In the genomic region with DNA sequence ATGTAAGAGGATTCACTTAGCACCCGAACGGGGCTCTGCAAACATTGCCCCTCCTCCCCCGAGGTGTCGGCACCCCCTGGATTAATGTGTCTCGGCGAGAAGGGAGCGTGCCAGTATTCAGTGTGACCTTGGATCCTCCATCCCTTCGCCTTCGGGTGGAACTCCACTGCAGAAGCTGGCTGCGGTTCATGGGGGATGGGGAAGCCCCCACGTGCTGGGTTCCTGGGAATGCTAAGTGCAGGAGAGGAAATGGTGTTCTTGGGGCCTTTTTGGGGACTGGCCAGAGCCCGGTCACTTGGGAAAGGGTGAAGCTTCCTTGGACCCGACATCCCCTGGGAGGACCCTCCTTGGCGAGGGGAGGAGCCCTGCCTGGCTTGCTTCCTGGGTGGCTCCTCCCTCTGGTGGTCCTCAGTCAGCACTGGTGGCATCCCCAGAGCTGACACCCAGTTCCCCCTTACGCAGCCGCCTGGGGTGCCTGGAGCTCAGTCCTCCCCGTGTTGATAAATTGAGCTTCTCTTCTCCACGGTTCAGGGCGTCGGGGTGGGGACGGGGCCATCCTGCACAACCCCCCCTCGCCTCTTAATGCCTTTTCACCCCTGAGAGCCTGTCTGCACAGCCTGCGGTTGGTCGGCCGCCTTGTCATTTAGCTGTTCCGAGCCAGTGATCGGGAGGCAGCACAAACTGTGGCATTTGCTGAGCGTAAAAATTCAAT, we compare ENCODE assay signal across 12 cellular contexts. TPM values are rescaled to one million over a fixed set of nuclear protein-coding genes. Genes with fewer than 3 reads are reported as not detected.
DNase-seq lines count a peak whose midpoint lies in the region; ATAC-seq, FAIRE-seq and TF ChIP-seq lines count a peak whose summit lies in the region.
"Had no signal": no experiment of that assay in that cellular context is flagged by ENCODE, and none has a peak within 500 bp of the region (broad histone marks: within the 10 kb centered on the region; RNA-seq: fewer than 3 reads in every experiment).

No MANE protein-coding gene starts in this region.

- peak overlapping the region; percentile 13 for H3K27ac Mint-ChIP-seq in CD8-positive, alpha-beta T cell
- H3K27ac Mint-ChIP-seq in neural crest cell (ENCODE audit: unreplicated experiment) = no peak overlapping the region
- H3K27ac Mint-ChIP-seq: activated naive CD4-positive, alpha-beta T cell treated with anti-CD3 and anti-CD28 coated beads for 36 hours; CD4-positive, alpha-beta T cell had no signal

- H3K4me1 ChIP-seq in CD8-positive, alpha-beta T cell (ENCODE audit: insufficient read depth, low read length) = peaks cover 26% of the 10 kb centered on the region
- H3K4me1 ChIP-seq in IMR-90 (ENCODE audit: control insufficient read depth, insufficient read depth, low read length) = peaks cover 47% of the 10 kb centered on the region
- peaks cover 32 to 84% (median 80%) of the 10 kb centered on the region in 4 experiments for H3K4me1 ChIP-seq in H1 (replicated peaks in 1 of 4; ENCODE audit: control insufficient read depth in 3 of 4, insufficient read depth in 4 of 4, low read length in 3 of 4)

- H4K20me1 ChIP-seq in IMR-90 (ENCODE audit: insufficient read depth, low read length) (peaks cover 58% of the 10 kb centered on the region), H1 (replicated peaks in 1 of 2; ENCODE audit: control insufficient read depth in 1 of 2, insufficient read depth in 2 of 2, low read length in 2 of 2) (peaks cover 2 to 3% of the 10 kb centered on the region in 2 experiments)

- no peak for ATAC-seq in CD8-positive, alpha-beta T cell
- ATAC-seq in IMR-90 (ENCODE audit: low read depth) (no peak), GM19324 (IDR thresholded peaks at IDR 0.05; ENCODE audit: low FRiP score, unreplicated experiment) (no peak)

- 29% methylated on average over 6 of the region's 28 CpGs; no CpG with 5 or more reads in 1 of the 2 experiments for WGBS in IMR-90 (ENCODE audit: extremely low coverage in 2 of 2, insufficient read length in 1 of 2), 2 experiments
- 76% methylated on average over 27 of the region's 28 CpGs; no CpG with 5 or more reads in 1 of the 2 experiments for WGBS in H1 (ENCODE audit: extremely low coverage in 1 of 2, insufficient coverage in 1 of 2, insufficient read length in 1 of 2, insufficient replicate concordance in 2 of 2, low coverage in 1 of 2, low lambda C conversion rate in 2 of 2, missing lambda C conversion rate in 1 of 2), 2 experiments

- dilution Hi-C loops in IMR-90 (cut with HindIII; ENCODE audit: low sequenced_read_pairs, unreplicated experiment) = no loop called here

- TF ChIP-seq POLR2A in IMR-90 (IDR thresholded peaks at IDR 0.05; ENCODE audit: low read depth, low read length) = no peak
- TF ChIP-seq POLR2A in H1 (IDR thresholded peaks at IDR 0.05; ENCODE audit: control extremely low read depth in 1 of 2, low read depth in 2 of 2, low read length in 2 of 2) = no peak

- in situ Hi-C loops in IMR-90 (cut with MboI; ENCODE audit: low sequenced_read_pairs) = no loop called here

- peak overlapping the region; percentile 89 for H3K4ac ChIP-seq in IMR-90 (ENCODE audit: low read depth, low read length)
- no peak overlapping the region for H3K4ac ChIP-seq in H1 (replicated peaks; ENCODE audit: insufficient read length, low read depth, low read length)

- peaks cover 30 to 90% of the 10 kb centered on the region in 2 experiments for H3K79me1 ChIP-seq in IMR-90 (ENCODE audit: low read depth in 1 of 2, low read length in 2 of 2)
- H3K79me1 ChIP-seq in H1 (ENCODE audit: low read depth, low read length) = peaks cover 15% of the 10 kb centered on the region

- H2BK120ac ChIP-seq in IMR-90 (ENCODE audit: low read depth, low read length) (peak overlapping the region; percentile 14), H1 (replicated peaks; ENCODE audit: low read depth, low read length) (no peak overlapping the region)

- no peak for FAIRE-seq in H1 (lab: Jason Lieb, UNC)

- POLR2A ChIA-PET in CD8-positive, alpha-beta T cell (lab: Charles Lee) = no interaction called here
- POLR2A ChIA-PET in IMR-90 (lab: Charles Lee; ENCODE audit: unreplicated experiment) (no interaction called here), H1 (lab: Charles Lee; ENCODE audit: partially characterized antibody) (interaction anchor here (1.0 to 2.0 kb wide), 5 partner anchors 9 to 71 kb away, joined by 3 to 7 read pairs (median 6); a partner anchor contains a TSS), HEK293T (lab: Yijun Ruan, JAX) (interaction anchor here (0.7 kb wide), 1 partner anchor 8 kb away, joined by 4 read pairs; no protein-coding TSS in a partner anchor)

- H3K27ac ChIP-seq in CD8-positive, alpha-beta T cell (ENCODE audit: low read depth, low read length) = no peak overlapping the region
- H3K27ac ChIP-seq in IMR-90 (ENCODE audit: insufficient read depth, low read length) (no peak overlapping the region), H1 (ENCODE audit: low read depth, low read length) (no peak overlapping the region)

- intact Hi-C loops in CD8-positive, alpha-beta T cell (cut with DNase I, micrococcal nuclease) = no loop called here
- intact Hi-C loops in IMR-90 (cut with micrococcal nuclease) = no loop called here

- peak overlapping the region; percentile 34 for H3K14ac ChIP-seq in IMR-90 (replicated peaks; ENCODE audit: low read depth, low read length)
- H3K14ac ChIP-seq in H1 (ENCODE audit: insufficient read length) = no peak overlapping the region

- no peak overlapping the region for H3K4me3 Mint-ChIP-seq in CD8-positive, alpha-beta T cell
- H3K4me3 Mint-ChIP-seq in neural crest cell = peak overlapping the region; percentile 69
- H3K4me3 Mint-ChIP-seq: activated naive CD4-positive, alpha-beta T cell treated with anti-CD3 and anti-CD28 coated beads for 36 hours; CD4-positive, alpha-beta T cell had no signal

- H3K79me2 ChIP-seq in H1 (ENCODE audit: control insufficient read depth in 1 of 2, insufficient read depth in 2 of 2, low read length in 2 of 2) = peaks cover 0 to 39% of the 10 kb centered on the region in 2 experiments; a peak in 2 of 4 replicates

- BruUV-seq in IMR-90 (replicated peaks; lab: Mats Ljungman, UMichigan) = no TSS peak

- peak overlapping the region; percentile 2 for H2AFZ ChIP-seq in IMR-90 (replicated peaks; ENCODE audit: low read length, poor library complexity)
- no peak overlapping the region for H2AFZ ChIP-seq in H1 (ENCODE audit: low read length)

- TF ChIP-seq CTCF in CD8-positive, alpha-beta T cell (IDR thresholded peaks at IDR 0.05) = no peak
- TF ChIP-seq CTCF in IMR-90 (conservative IDR thresholded peaks at IDR 0.05; ENCODE audit: low read depth, low read length) (no peak), H1 (IDR thresholded peaks at IDR 0.05; ENCODE audit: control extremely low read depth in 1 of 3, insufficient read depth in 1 of 3, low read depth in 1 of 3, low read length in 3 of 3) (no peak), neural crest cell (conservative IDR thresholded peaks at IDR 0.05) (no peak)

- H2BK5ac ChIP-seq in IMR-90 (ENCODE audit: low read depth, low read length, poor library complexity, severe bottlenecking) (no peak overlapping the region), H1 (ENCODE audit: low read depth, low read length) (peak overlapping the region; percentile 73; the same call in 1 of the 2 replicates)

- peak overlapping the region; percentile 65 to 75; a peak in 3 of 4 replicates for H4K8ac ChIP-seq in IMR-90 (ENCODE audit: low read depth in 2 of 2, low read length in 2 of 2)
- H4K8ac ChIP-seq in H1 (ENCODE audit: extremely low read depth, insufficient read depth, low read length) = no peak overlapping the region

- H3K36me3 Mint-ChIP-seq in CD8-positive, alpha-beta T cell = peaks cover 6% of the 10 kb centered on the region
- no peaks in the 10 kb centered on the region for H3K36me3 Mint-ChIP-seq in neural crest cell (ENCODE audit: low read depth)

- H3K4me2 ChIP-seq in IMR-90 (ENCODE audit: low read depth, low read length) (peak overlapping the region; percentile 18; the same call in 1 of the 2 replicates), H1 (ENCODE audit: insufficient read depth in 1 of 2, low read depth in 2 of 2, low read length in 2 of 2) (peak overlapping the region in 1 of 2 experiments; percentile 7; a peak in 2 of 4 replicates)

- H2BK12ac ChIP-seq in H1 (ENCODE audit: low read depth, low read length) = peak overlapping the region; percentile 52; the same call in 1 of the 2 replicates

- H2BK15ac ChIP-seq in IMR-90 (ENCODE audit: low read depth, low read length) (no peak overlapping the region), H1 (ENCODE audit: low read length) (peak overlapping the region; percentile 72; the same call in 1 of the 2 replicates)

- H3K4me3 ChIP-seq in CD8-positive, alpha-beta T cell (ENCODE audit: low read depth, low read length) = no peak overlapping the region
- H3K4me3 ChIP-seq in IMR-90 (ENCODE audit: insufficient read depth, low read depth, low read length) (no peak overlapping the region), H1 (ENCODE audit: extremely low read depth in 1 of 4, insufficient read depth in 2 of 4, low read depth in 3 of 4, low read length in 4 of 4) (peak overlapping the region in 2 of 4 experiments; percentile 5 to 10; a peak in 2 of 8 replicates)
- H3K4me3 ChIP-seq: esophagus squamous epithelium had no signal

- H3K27me3 Mint-ChIP-seq in CD8-positive, alpha-beta T cell (ENCODE audit: low read depth) = no peaks in the 10 kb centered on the region
- H3K27me3 Mint-ChIP-seq in neural crest cell (ENCODE audit: low read depth) = peaks cover 80% of the 10 kb centered on the region
- H3K27me3 Mint-ChIP-seq: CD4-positive, alpha-beta T cell had no signal

- H2BK20ac ChIP-seq in IMR-90 (ENCODE audit: low read depth, low read length) (no peak overlapping the region; the same call in 1 of the 2 replicates), H1 (ENCODE audit: low read length) (peak overlapping the region; percentile 98)

- H3K9me1 ChIP-seq in IMR-90 (ENCODE audit: insufficient read depth, low read length) = peaks cover 10% of the 10 kb centered on the region; the same call in 1 of the 2 replicates

- no peaks in the 10 kb centered on the region for H3K9me3 ChIP-seq in CD8-positive, alpha-beta T cell (ENCODE audit: low read length)
- H3K9me3 ChIP-seq in IMR-90 (ENCODE audit: control insufficient read depth, insufficient read depth, low read length) = no peaks in the 10 kb centered on the region
- H3K9me3 ChIP-seq in H1 (ENCODE audit: insufficient read depth in 2 of 2, low read depth in 1 of 2, low read length in 1 of 2) = no peaks in the 10 kb centered on the region
- H3K9me3 ChIP-seq: esophagus squamous epithelium had no signal

- H3K23ac ChIP-seq in IMR-90 (ENCODE audit: low read depth, low read length) (peak overlapping the region; percentile 58), H1 (ENCODE audit: insufficient read length) (no peak overlapping the region)

- H2AK5ac ChIP-seq in IMR-90 (ENCODE audit: low read depth, low read length) (peak overlapping the region; percentile 43), H1 (ENCODE audit: low read depth, low read length) (peak overlapping the region; percentile 94; the same call in 1 of the 2 replicates)

- H3K27me3 ChIP-seq in CD8-positive, alpha-beta T cell (ENCODE audit: insufficient read depth, low read length) = no peaks in the 10 kb centered on the region
- H3K27me3 ChIP-seq in IMR-90 (ENCODE audit: control insufficient read depth, insufficient read depth, low read length) (no peaks in the 10 kb centered on the region), H1 (replicated peaks in 1 of 4; ENCODE audit: control insufficient read depth in 3 of 4, extremely low read depth in 1 of 4, insufficient read depth in 3 of 4, low read length in 3 of 4) (peaks cover 0 to 32% (median 24%) of the 10 kb centered on the region in 4 experiments; a peak in 5 of 7 replicates)

- no peaks in the 10 kb centered on the region for H3K36me3 ChIP-seq in CD8-positive, alpha-beta T cell (ENCODE audit: insufficient read depth, low read length)
- H3K36me3 ChIP-seq in IMR-90 (ENCODE audit: control insufficient read depth, insufficient read depth, low read length) = no peaks in the 10 kb centered on the region
- H3K36me3 ChIP-seq in H1 (ENCODE audit: control insufficient read depth in 2 of 4, insufficient read depth in 4 of 4, low read length in 3 of 4) = no peaks in the 10 kb centered on the region
- H3K36me3 ChIP-seq: esophagus squamous epithelium had no signal

- DNase-seq in CD8-positive, alpha-beta T cell = no peak
- no peak for DNase-seq in IMR-90
- DNase-seq in H1 (ENCODE audit: low read depth in 1 of 2, low spot score in 2 of 2) = no peak
- no peak for DNase-seq in neural crest cell (ENCODE audit: low read depth, low spot score)
- DNase-seq in HEK293T (ENCODE audit: extremely low spot score) = no peak
- no peak for DNase-seq in CD1c-positive myeloid dendritic cell (ENCODE audit: extremely low spot score)
- no peak for DNase-seq in Kasumi-1 (lab: John Stamatoyannopoulos, UW)
- DNase-seq: activated naive CD4-positive, alpha-beta T cell treated with anti-CD3 and anti-CD28 coated beads for 36 hours; CD4-positive, alpha-beta T cell; esophagus squamous epithelium; NCI-H1092 had no signal

- H3K18ac ChIP-seq in IMR-90 (ENCODE audit: low read depth, low read length) (no peak overlapping the region; the same call in 1 of the 2 replicates), H1 (ENCODE audit: extremely low read depth, low read length) (peak overlapping the region; percentile 82)

- no peaks in the 10 kb centered on the region for H3K23me2 ChIP-seq in H1 (ENCODE audit: low read depth, low read length)

- no peaks in the 10 kb centered on the region for H3K9me3 Mint-ChIP-seq in CD8-positive, alpha-beta T cell
- H3K9me3 Mint-ChIP-seq in neural crest cell = no peaks in the 10 kb centered on the region
- H3K9me3 Mint-ChIP-seq: activated naive CD4-positive, alpha-beta T cell treated with anti-CD3 and anti-CD28 coated beads for 36 hours; CD4-positive, alpha-beta T cell had no signal

- CTCF ChIA-PET in CD8-positive, alpha-beta T cell (lab: Charles Lee) = no interaction called here
- CTCF ChIA-PET in IMR-90 (lab: Yijun Ruan, JAX) = interaction anchor here (1.3 kb wide), 1 partner anchor 34 kb away, joined by 5 read pairs; no protein-coding TSS in a partner anchor
- CTCF ChIA-PET in H1 (lab: Charles Lee; ENCODE audit: partially characterized antibody) = interaction anchor here (0.8 to 15.6 kb wide), 16 partner anchors 8 to 166 kb away, joined by 3 to 173 read pairs (median 4); no protein-coding TSS in a partner anchor
- CTCF ChIA-PET in HEK293T (lab: Yijun Ruan, JAX) = no interaction called here

- no peak for TF ChIP-seq RAD21 in IMR-90 (IDR thresholded peaks at IDR 0.05; ENCODE audit: low read length)
- TF ChIP-seq RAD21 in H1 (IDR thresholded peaks at IDR 0.05 in 1 of 2, conservative IDR thresholded peaks at IDR 0.05 in 1 of 2; ENCODE audit: low read depth in 2 of 2, low read length in 2 of 2) = no peak

- H3K4me1 Mint-ChIP-seq in CD8-positive, alpha-beta T cell (ENCODE audit: low read depth) = peaks cover 45% of the 10 kb centered on the region
- H3K4me1 Mint-ChIP-seq in neural crest cell = peaks cover 81% of the 10 kb centered on the region

- H2AK9ac ChIP-seq in IMR-90 (replicated peaks; ENCODE audit: low read depth, low read length, poor library complexity) = peak overlapping the region; percentile 86

- H3K9ac ChIP-seq in IMR-90 (ENCODE audit: low read depth, low read length) (0 out of 2 replicates have a peak overlapping the region, but pooled peaks have one; percentile 4), H1 (replicated peaks in 1 of 4; ENCODE audit: extremely low read depth in 1 of 4, low read depth in 3 of 4, low read length in 3 of 4) (no peak overlapping the region)

- peak overlapping the region; percentile 75 for H4K91ac ChIP-seq in IMR-90 (ENCODE audit: insufficient read depth, low read depth, low read length)
- peak overlapping the region; percentile 12 for H4K91ac ChIP-seq in H1 (replicated peaks; ENCODE audit: insufficient read length, low read length)

- H4K5ac ChIP-seq in IMR-90 (ENCODE audit: low read depth, low read length) = peak overlapping the region; percentile 13; the same call in 1 of the 2 replicates
- no peak overlapping the region for H4K5ac ChIP-seq in H1 (ENCODE audit: insufficient read length, low read depth, low read length)

- TF ChIP-seq EP300 in H1 (IDR thresholded peaks at IDR 0.05; ENCODE audit: borderline replicate concordance in 1 of 2, low read depth in 2 of 2, low read length in 2 of 2) = no peak

- H3K56ac ChIP-seq in IMR-90 (ENCODE audit: extremely low read depth, insufficient read depth, low read length) (no peak overlapping the region), H1 (replicated peaks; ENCODE audit: insufficient read length, low read depth, low read length) (no peak overlapping the region)

RNA-seq across cellular contexts. Expression of a gene that starts 30.8 kb away (rescaled TPM):
- 10 to 100 TPM; 67.8 to 72.1 TPM for total RNA-seq in CD8-positive, alpha-beta T cell
- total RNA-seq in IMR-90 (2012; rRNA removed) = 9.4 and 14.9 TPM in 2 replicates
- 25.5 and 30.8 TPM in 2 replicates for polyA plus RNA-seq in IMR-90 (2012; rRNA removed)
- 17.0 and 25.6 TPM in 2 replicates for polyA plus RNA-seq in IMR-90 (2012; cell fraction: cytosol; rRNA removed)
- polyA plus RNA-seq in IMR-90 (2012; cell fraction: nucleus; rRNA removed; ENCODE audit: low replicate concordance) = 79.5 and 93.9 TPM in 2 replicates
- total RNA-seq in H1 (2021; fragmentation: NEBNext Ultra II Directional; extraction: Animal tissue kit (Norgen Biotek cat#: 25700)) = 65.6 and 66.2 TPM in 2 replicates
- polyA plus RNA-seq in H1 (2011; rRNA removed) = 26.0 and 40.0 TPM in 2 replicates
- 26.5 TPM for polyA plus RNA-seq in H1 (2011; cell fraction: cytosol; rRNA removed)
- 123 TPM for polyA plus RNA-seq in H1 (2011; cell fraction: nucleus; rRNA removed)
- 42.4 to 51.0 TPM (median 44.8 TPM) in 4 replicates for polyA plus RNA-seq in H1 (2012, experiment 1 of 2)
- polyA plus RNA-seq in H1 (2012, experiment 2 of 2) = 18.4 TPM
- polyA plus RNA-seq in H1 (2013, experiment 1 of 2) = 30.0 TPM
- 30.1 TPM for polyA plus RNA-seq in H1 (2013, experiment 2 of 2)
- polyA minus RNA-seq in H1 (2011; rRNA and poly(A)+ RNA removed) = 35.8 and 37.6 TPM in 2 replicates
- polyA minus RNA-seq in H1 (2011; cell fraction: cytosol; rRNA and poly(A)+ RNA removed) = 76.6 TPM
- polyA minus RNA-seq in H1 (2011; cell fraction: nucleus; rRNA and poly(A)+ RNA removed) = 93.7 TPM
- total RNA-seq in neural crest cell = 26.7 and 27.3 TPM in 2 replicates

Comparison
In these comparisons a context has a peak if more than half of its experiments do, and no peak if none do; other contexts are left out.
1. CTCF ChIA-PET loops: an anchor here in IMR-90 (1.3 kb wide) and H1 (0.8 to 15.6 kb wide); none called in CD8-positive, alpha-beta T cell and HEK293T.
2. POLR2A ChIA-PET loops: an anchor here in H1 (1.0 to 2.0 kb wide) and HEK293T (0.7 kb wide); none called in CD8-positive, alpha-beta T cell and IMR-90.